ENCODE assay signal across 20 cellular contexts in the genomic region with DNA sequence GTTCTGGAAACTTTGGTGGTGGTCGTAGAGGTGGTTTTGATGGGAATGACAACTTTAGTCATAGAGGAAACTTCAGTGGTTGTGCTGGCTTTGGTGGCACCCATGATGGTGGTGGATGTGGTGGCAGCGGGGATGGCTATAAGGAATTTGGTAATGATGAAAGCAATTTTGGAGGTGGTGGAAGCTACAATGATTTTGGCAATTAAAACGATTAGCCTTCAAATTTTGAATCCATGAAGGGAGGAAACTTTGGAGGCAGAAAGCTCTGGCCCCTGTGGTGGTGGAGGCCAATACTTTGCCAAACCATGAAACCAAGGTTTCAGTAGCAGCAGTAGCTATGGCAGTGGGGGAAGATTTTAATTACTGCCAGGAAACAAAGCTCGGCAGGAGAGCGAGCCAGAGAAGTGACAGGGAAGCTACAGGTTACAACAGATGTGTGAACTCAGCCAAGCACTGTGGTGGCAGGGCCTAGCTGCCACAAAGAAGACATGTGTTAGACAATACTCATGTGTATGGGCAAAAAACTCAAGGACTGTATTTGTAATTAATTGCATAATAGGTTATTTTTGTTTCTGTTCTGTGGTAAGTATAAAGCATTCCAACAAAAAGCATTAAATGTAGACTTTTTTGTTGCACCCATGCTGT. TPM values are rescaled to one million over a fixed set of nuclear protein-coding genes. Genes with fewer than 3 reads are reported as not detected.
DNase-seq lines count a peak whose midpoint lies in the region; FAIRE-seq and TF ChIP-seq lines count a peak whose summit lies in the region.
"Had no signal": no experiment of that assay in that cellular context is flagged by ENCODE, and none has a peak within 500 bp of the region (broad histone marks: within the 10 kb centered on the region; RNA-seq: fewer than 3 reads in every experiment).

No MANE protein-coding gene starts in this region.

- H3K36me3 ChIP-seq in SJCRH30 (no peaks in the 10 kb centered on the region), colonic mucosa (no peaks in the 10 kb centered on the region)
- H3K36me3 ChIP-seq: BLaER1 treated with 17β-estradiol and CSF1 and Interleukin-3, amounts not matched to agents 10 nM and 100 nM; HAP-1 had no signal

- H3K4me1 ChIP-seq in SJCRH30 (peaks cover 26% of the 10 kb centered on the region), colonic mucosa (no peaks in the 10 kb centered on the region)
- H3K4me1 ChIP-seq: HAP-1 had no signal

- H3K27me3 ChIP-seq in SJCRH30 (no peaks in the 10 kb centered on the region), colonic mucosa (no peaks in the 10 kb centered on the region)

- peak; percentile 3 for DNase-seq in NCI-H2171 treated with DMSO at 0.1 percent for 48 hours (lab: John Stamatoyannopoulos, UW)
- no peak for DNase-seq in NCI-H2171 (lab: John Stamatoyannopoulos, UW)
- peak; percentile 34 to 63 for DNase-seq in SJCRH30
- DNase-seq in osteocyte (ENCODE audit: extremely low spot score, unreplicated experiment), result peak; percentile 54
- DNase-seq in NCI-H1436 (lab: John Stamatoyannopoulos, UW), result no peak
- DNase-seq in RCC 7860 (ENCODE audit: low spot score), result no peak
- no peak for DNase-seq in colonic mucosa
- DNase-seq: 8988T; CD8-positive, alpha-beta T cell; DMS 273 treated with DMSO at 0.1 percent for 48 hours; DMS53; DND-41; EL had no signal

- intact Hi-C loops in colonic mucosa (cut with DNase I), result no loop called here

- H3K4me1 Mint-ChIP-seq in osteocyte (ENCODE audit: unreplicated experiment), result peaks cover 34% of the 10 kb centered on the region
- H3K4me1 Mint-ChIP-seq: B cell had no signal

- H3K4me3 ChIP-seq in SJCRH30 (no peak overlapping the region), colonic mucosa (no peak overlapping the region)
- H3K4me3 ChIP-seq: BLaER1 treated with 17β-estradiol and CSF1 and Interleukin-3, amounts not matched to agents 10 nM and 100 nM; GM12878; HAP-1 had no signal

- no peak overlapping the region for H3K27ac Mint-ChIP-seq in osteocyte (ENCODE audit: unreplicated experiment)
- H3K27ac Mint-ChIP-seq: B cell; CD8-positive, alpha-beta T cell had no signal

- no peaks in the 10 kb centered on the region for H3K27me3 Mint-ChIP-seq in osteocyte (ENCODE audit: unreplicated experiment)
- H3K27me3 Mint-ChIP-seq: B cell had no signal

- no peaks in the 10 kb centered on the region for H3K9me3 ChIP-seq in SJCRH30 (replicated peaks)
- H3K9me3 ChIP-seq in colonic mucosa, result no peaks in the 10 kb centered on the region
- H3K9me3 ChIP-seq: HAP-1 had no signal

- H3K27ac ChIP-seq in SJCRH30, result peak overlapping the region; percentile 19; the same call in 1 of the 2 replicates
- no peak overlapping the region for H3K27ac ChIP-seq in colonic mucosa
- H3K27ac ChIP-seq: BLaER1 treated with 17β-estradiol and CSF1 and Interleukin-3, amounts not matched to agents 10 nM and 100 nM had no signal

- no peak for TF ChIP-seq CTCF in osteocyte (IDR thresholded peaks at IDR 0.05)
- no peak for TF ChIP-seq CTCF in colonic mucosa (IDR thresholded peaks at IDR 0.05)

- no peak overlapping the region for H3K4me3 Mint-ChIP-seq in osteocyte (ENCODE audit: unreplicated experiment)
- H3K4me3 Mint-ChIP-seq: B cell; CD8-positive, alpha-beta T cell had no signal

- H3K36me3 Mint-ChIP-seq in osteocyte (ENCODE audit: unreplicated experiment), result no peaks in the 10 kb centered on the region
- H3K36me3 Mint-ChIP-seq: CD8-positive, alpha-beta T cell had no signal

- H3K9ac ChIP-seq in colonic mucosa (ENCODE audit: low read depth in 2 of 2, low read length in 2 of 2), result no peak overlapping the region
- H3K9ac ChIP-seq: BLaER1 treated with 17β-estradiol and CSF1 and Interleukin-3, amounts not matched to agents 10 nM and 100 nM had no signal

- no peaks in the 10 kb centered on the region for H3K9me3 Mint-ChIP-seq in osteocyte (ENCODE audit: unreplicated experiment)
- H3K9me3 Mint-ChIP-seq: CD8-positive, alpha-beta T cell had no signal

- FAIRE-seq in RCC 7860 (lab: Jason Lieb, UNC), result no peak
- FAIRE-seq: GM12878 had no signal

RNA-seq across cellular contexts. Expression of a gene that starts 23.2 kb away (rescaled TPM):
- not detected in 2 replicates for total RNA-seq in SJCRH30 (2014; rRNA removed; shearing (Covaris generic))
- total RNA-seq in osteocyte (3.4 and 4.5 TPM in 2 replicates), colonic mucosa (10 to 100 TPM; 22.3 to 35.8 TPM)
- total RNA-seq: A673; B cell; CD8-positive, alpha-beta T cell; G401; GM12878; H4 had no signal

Comparison
In these comparisons a context has a peak if more than half of its experiments do, and no peak if none do; other contexts are left out.
1. DNase-seq: peak in NCI-H2171 treated with DMSO at 0.1 percent for 48 hours (single experiment), SJCRH30 (2 of 2) and osteocyte (single experiment); none in NCI-H2171 (single experiment), NCI-H1436 (single experiment), RCC 7860 (single experiment) and colonic mucosa (single experiment).